ENCODE assay signal across 2 cellular contexts in genomic region chr11:129786112-129786416, GRCh38. TPM values are rescaled to one million over a fixed set of nuclear protein-coding genes. Genes with fewer than 3 reads are reported as not detected.
"Had no signal": no experiment of that assay in that cellular context is flagged by ENCODE, and none has a peak within 500 bp of the region (broad histone marks: within the 10 kb centered on the region; RNA-seq: fewer than 3 reads in every experiment).

No MANE protein-coding gene starts in this region.

RNA-seq across cellular contexts. Expression of gene TMEM45B, which starts 29.6 kb away (rescaled TPM):
- total RNA-seq: H1, IMR-90 had no signal
